Comparison of ENCODE assay signal across 28 cellular contexts in genomic region chr2:70990216-70990615, GRCh38. TPM values are rescaled to one million over a fixed set of nuclear protein-coding genes. Genes with fewer than 3 reads are reported as not detected.
"Had no signal": no experiment of that assay in that cellular context is flagged by ENCODE, and none has a peak within 500 bp of the region (broad histone marks: within the 10 kb centered on the region; RNA-seq: fewer than 3 reads in every experiment).

No MANE protein-coding gene starts in this region.

- H2AFZ ChIP-seq: parathyroid adenoma had no signal

- H3K27me3 ChIP-seq: dorsolateral prefrontal cortex, gastrocnemius medialis, heart right ventricle, right lobe of liver, spleen, testis, tibial nerve had no signal

- ATAC-seq: esophagus mucosa; gastrocnemius medialis; heart right ventricle; left cardiac atrium; left ventricle myocardium superior; mucosa of descending colon; naive thymus-derived CD8-positive, alpha-beta T cell; right lobe of liver; stimulated activated naive B cell treated with anti-CD40 and anti-IgM and Interleukin-4, amounts not matched to agents 10 μg/mL and 1 μg/mL and 100 μg/mL, for 72 hours; stimulated activated naive CD8-positive, alpha-beta T cell treated with anti-CD3 and anti-CD28 coated beads, Interleukin-15, amount 100 ng/mL, for 72 hours had no signal

- H3K9me3 ChIP-seq: gastrocnemius medialis, heart right ventricle, mucosa of descending colon, prostate gland, right lobe of liver, spleen, testis, tibial nerve had no signal

- DNase-seq: cortex of kidney; dorsolateral prefrontal cortex; effector memory CD4-positive, alpha-beta T cell; gastrocnemius medialis; heart right ventricle; immature natural killer cell; kidney; left cardiac atrium; left ventricle myocardium superior; mucosa of descending colon; naive thymus-derived CD8-positive, alpha-beta T cell; right lobe of liver; spleen; stimulated activated CD4-positive, alpha-beta T cell treated with anti-CD3 and anti-CD28 coated beads, Interleukin-15, amount 100 ng/mL, for 24 hours; stimulated activated CD4-positive, alpha-beta T cell treated with anti-CD3 and anti-CD28 coated beads, Interleukin-1b, Interleukin-23, amount 100 ng/mL, for 48 hours; stimulated activated CD4-positive, alpha-beta T cell treated with anti-CD3 and anti-CD28 coated beads, Interleukin-4, amount 100 ng/mL, for 24 hours; stimulated activated naive B cell treated with anti-CD40 and anti-IgM and Interleukin-4, amounts not matched to agents 10 μg/mL and 1 μg/mL and 100 μg/mL, for 72 hours; stimulated activated naive CD8-positive, alpha-beta T cell treated with anti-CD3 and anti-CD28 coated beads, Interleukin-15, amount 100 ng/mL, for 72 hours; testis had no signal

- H3K27me3 Mint-ChIP-seq: central memory CD8-positive, alpha-beta T cell; naive thymus-derived CD8-positive, alpha-beta T cell; stimulated activated naive B cell treated with anti-CD40 and anti-IgM and Interleukin-4, amounts not matched to agents 10 μg/mL and 1 μg/mL and 100 μg/mL, for 72 hours; stimulated activated naive CD8-positive, alpha-beta T cell treated with anti-CD3 and anti-CD28 coated beads, Interleukin-15, amount 100 ng/mL, for 72 hours had no signal

- H3K9ac ChIP-seq: parathyroid adenoma had no signal

- H3K27ac ChIP-seq: gastrocnemius medialis, heart right ventricle, parathyroid adenoma, prostate gland, right lobe of liver, spleen, testis, tibial nerve had no signal

- H3K4me3 ChIP-seq: dorsolateral prefrontal cortex, gastrocnemius medialis, heart right ventricle, lung, mucosa of descending colon, prostate gland, right lobe of liver, spleen, testis, tibial nerve had no signal

- H3K4me3 Mint-ChIP-seq: central memory CD8-positive, alpha-beta T cell; immature natural killer cell; stimulated activated naive B cell treated with anti-CD40 and anti-IgM and Interleukin-4, amounts not matched to agents 10 μg/mL and 1 μg/mL and 100 μg/mL, for 72 hours; stimulated activated naive CD8-positive, alpha-beta T cell treated with anti-CD3 and anti-CD28 coated beads, Interleukin-15, amount 100 ng/mL, for 72 hours had no signal

RNA-seq across cellular contexts. Expression of gene ANKRD53, which starts 11.8 kb away (rescaled TPM):
- polyA plus RNA-seq: naive thymus-derived CD8-positive, alpha-beta T cell; neural cell had no signal

RNA-seq across cellular contexts. Expression of gene ATP6V1B1, which starts 54.5 kb away (rescaled TPM):
- total RNA-seq: fibroblast of villous mesenchyme; left ventricle myocardium superior; mucosa of descending colon; naive thymus-derived CD8-positive, alpha-beta T cell; spleen; subcutaneous adipose tissue had no signal
- polyA plus RNA-seq: immature natural killer cell; naive thymus-derived CD8-positive, alpha-beta T cell had no signal
